Comparison of ENCODE assay signal across 8 cellular contexts in genomic region chr12:4271433-4272013, GRCh38. TPM values are rescaled to one million over a fixed set of nuclear protein-coding genes. Genes with fewer than 3 reads are reported as not detected.
DNase-seq lines count a peak whose midpoint lies in the region; ATAC-seq and TF ChIP-seq lines count a peak whose summit lies in the region.

No MANE protein-coding gene starts in this region.

- peaks cover 25% of the 10 kb centered on the region for H3K27me3 ChIP-seq in foreskin keratinocyte

- DNase-seq in NCI-H524 (lab: John Stamatoyannopoulos, UW) (peak; percentile 50 to 51), NCI-H524 treated with DMSO at 0.1 percent for 48 hours (lab: John Stamatoyannopoulos, UW) (no peak), foreskin keratinocyte (peak in 1 of 2 donors; percentile 79), NCI-H128 (lab: John Stamatoyannopoulos, UW; ENCODE audit: unreplicated experiment) (no peak)
- peak; percentile 79 to 84 for DNase-seq in activated CD4-positive, alpha-beta T cell treated with anti-CD3 and anti-CD28 coated beads, Interleukin-2, amount 50 U/mL, for 48 hours

- ATAC-seq in HG02885 (IDR thresholded peaks at IDR 0.05; ENCODE audit: poor library complexity, unreplicated experiment) (peak; percentile 23), foreskin keratinocyte (peak; percentile 6), esophagus mucosa (no peak)

- H3K27ac ChIP-seq in foreskin keratinocyte (peak overlapping the region; percentile 68), skin epidermis (peak overlapping the region; percentile 45 to 96 (median 83))

- peaks cover 22% of the 10 kb centered on the region for H3K4me1 ChIP-seq in foreskin keratinocyte

- H3K4me3 ChIP-seq in skin epidermis, result peak overlapping the region; percentile 37 to 76 (median 59)

- no peak for TF ChIP-seq CTCF in foreskin keratinocyte (conservative IDR thresholded peaks at IDR 0.05)

RNA-seq across cellular contexts. Expression of gene CCND2, which starts 2.0 kb away (rescaled TPM):
- 372 and 386 TPM in 2 replicates for total RNA-seq in foreskin keratinocyte
- polyA plus RNA-seq in foreskin keratinocyte, result 74.0 and 87.4 TPM in 2 replicates
- total RNA-seq in esophagus mucosa, result 48.9 TPM

RNA-seq across cellular contexts. Expression of gene TIGAR, which starts 49.5 kb away (rescaled TPM):
- 20.8 and 24.7 TPM in 2 replicates for total RNA-seq in foreskin keratinocyte
- polyA plus RNA-seq in foreskin keratinocyte, result 17.1 and 20.7 TPM in 2 replicates
- total RNA-seq in esophagus mucosa, result 6.1 TPM

Comparison
In these comparisons a context has a peak if more than half of its experiments do, and no peak if none do; other contexts are left out.
1. DNase-seq: peak in NCI-H524 (2 of 2) and activated CD4-positive, alpha-beta T cell treated with anti-CD3 and anti-CD28 coated beads, Interleukin-2, amount 50 U/mL, for 48 hours (2 of 2); none in NCI-H524 treated with DMSO at 0.1 percent for 48 hours (single experiment) and NCI-H128 (single experiment).